8 cellular contexts compared by ENCODE assay signal in the genomic region with DNA sequence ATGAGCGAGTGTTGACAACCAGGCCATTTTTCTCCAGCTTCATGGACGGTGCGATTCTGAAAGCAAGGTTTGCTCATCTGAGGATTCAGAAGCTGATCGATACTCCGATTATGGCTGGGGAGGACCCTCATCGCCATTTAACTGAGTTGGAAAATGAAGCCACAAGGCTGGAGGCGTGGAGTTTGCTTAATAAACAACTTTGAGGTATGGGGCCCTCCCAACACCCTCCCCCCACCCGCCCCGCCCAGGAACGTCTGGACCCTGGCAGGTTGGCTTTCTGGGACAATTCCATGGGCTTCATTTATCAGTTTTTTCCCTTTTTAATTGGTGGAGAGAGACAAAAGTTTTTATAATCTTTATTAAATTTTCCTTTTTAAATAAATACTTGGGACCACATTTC. TPM values are rescaled to one million over a fixed set of nuclear protein-coding genes. Genes with fewer than 3 reads are reported as not detected.
DNase-seq lines count a peak whose midpoint lies in the region; ATAC-seq and TF ChIP-seq lines count a peak whose summit lies in the region.

No MANE protein-coding gene starts in this region.

- DNase-seq in stimulated activated CD4-positive, alpha-beta T cell treated with anti-CD3 and anti-CD28 coated beads, Interleukin-15, amount 100 ng/mL, for 24 hours = peak; percentile 15
- DNase-seq in stimulated activated CD4-positive, alpha-beta T cell treated with anti-CD3 and anti-CD28 coated beads, Interleukin-4, amount 100 ng/mL, for 1 hour = no peak
- DNase-seq in breast epithelium (ENCODE audit: low spot score in 2 of 2) (no peak), NCI-H128 (lab: John Stamatoyannopoulos, UW; ENCODE audit: unreplicated experiment) (no peak), SHP77 (lab: John Stamatoyannopoulos, UW) (no peak), UCSD-AML1 (lab: John Stamatoyannopoulos, UW; ENCODE audit: unreplicated experiment) (no peak)

- TF ChIP-seq CTCF in breast epithelium (IDR thresholded peaks at IDR 0.05) = no peak

- H3K4me3 ChIP-seq in breast epithelium (peak overlapping the region; percentile 64 to 81 (median 69)), mononuclear cell (ENCODE audit: low read length) (peak overlapping the region; percentile 46)

- no peaks in the 10 kb centered on the region for H3K27me3 ChIP-seq in breast epithelium
- peaks cover 7% of the 10 kb centered on the region for H3K27me3 ChIP-seq in mononuclear cell (ENCODE audit: insufficient read depth, low read length)

- ATAC-seq in GM19397 (IDR thresholded peaks at IDR 0.05; ENCODE audit: unreplicated experiment) = no peak

- intact Hi-C loops in breast epithelium (cut with DNase I; ENCODE audit: low total_unique reads) = loop anchor here (5.0 kb wide), 1 partner anchor 155 kb away; no protein-coding TSS in a partner anchor

- no peaks in the 10 kb centered on the region for H3K9me3 ChIP-seq in breast epithelium
- H3K9me3 ChIP-seq in mononuclear cell (ENCODE audit: low read depth, low read length) = no peaks in the 10 kb centered on the region

- peak overlapping the region; percentile 99 to 100 for H3K27ac ChIP-seq in breast epithelium

- H3K36me3 ChIP-seq in breast epithelium = no peaks in the 10 kb centered on the region

- TF ChIP-seq POLR2A in breast epithelium (IDR thresholded peaks at IDR 0.05) = no peak

- H3K4me1 ChIP-seq in breast epithelium (peaks cover 7 to 24% of the 10 kb centered on the region in 2 donors), mononuclear cell (ENCODE audit: insufficient read depth, low read length) (peaks cover 5% of the 10 kb centered on the region)

RNA-seq across cellular contexts. Expression of gene C4orf51, which starts 52.5 kb away (rescaled TPM):
- total RNA-seq in breast epithelium = not detected
- total RNA-seq in mononuclear cell = not detected
